17 cellular contexts compared by ENCODE assay signal in genomic region chr6:33237731-33238130, GRCh38.
DNase-seq lines count a peak whose midpoint lies in the region; ATAC-seq and TF ChIP-seq lines count a peak whose summit lies in the region.
"Had no signal": no experiment of that assay in that cellular context is flagged by ENCODE, and none has a peak within 500 bp of the region (broad histone marks: within the 10 kb centered on the region; RNA-seq: fewer than 3 reads in every experiment).

No MANE protein-coding gene starts in this region.

- no peaks in the 10 kb centered on the region for H3K36me3 Mint-ChIP-seq in nephron progenitor cell (ENCODE audit: low read depth)
- no peaks in the 10 kb centered on the region for H3K36me3 Mint-ChIP-seq in activated T-cell treated with anti-CD3 and anti-CD28 coated beads, Interleukin-2, amount 50 U/mL, for 24 hours (ENCODE audit: low read depth)

- H3K4me1 Mint-ChIP-seq in nephron progenitor cell = peaks cover 61% of the 10 kb centered on the region
- H3K4me1 Mint-ChIP-seq in activated T-cell treated with anti-CD3 and anti-CD28 coated beads, Interleukin-2, amount 50 U/mL, for 24 hours (ENCODE audit: low read depth) = peaks cover 13% of the 10 kb centered on the region

- H3K27ac Mint-ChIP-seq in nephron progenitor cell = peak overlapping the region; percentile 26
- no peak overlapping the region for H3K27ac Mint-ChIP-seq in activated T-cell treated with anti-CD3 and anti-CD28 coated beads, Interleukin-2, amount 50 U/mL, for 24 hours
- H3K27ac Mint-ChIP-seq: CD4-positive, alpha-beta T cell had no signal

- no peak for TF ChIP-seq CTCF in nephron progenitor cell (IDR thresholded peaks at IDR 0.05)

- DNase-seq in NCI-H2227 (lab: John Stamatoyannopoulos, UW; ENCODE audit: unreplicated experiment) (peak; percentile 36), NCI-H2227 treated with DMSO at 0.1 percent for 48 hours (lab: John Stamatoyannopoulos, UW) (no peak), amniotic epithelial cell (ENCODE audit: low read depth) (peak; percentile 18), nephron progenitor cell (no peak)
- no peak for DNase-seq in activated T-cell treated with anti-CD3 and anti-CD28 coated beads, Interleukin-2, amount 50 U/mL, for 24 hours
- no peak for DNase-seq in activated naive CD4-positive, alpha-beta T cell treated with anti-CD3 and anti-CD28 coated beads, Interleukin-2, amount 50 U/mL, for 16 hours
- DNase-seq: CD4-positive, alpha-beta T cell; Karpas-422; NCI-H1048; NCI-H1694; NCI-H2081; NCI-H2171 treated with DMSO at 0.1 percent for 48 hours; NCI-H446 treated with DMSO at 0.1 percent for 48 hours; NCI-H82; Right ventricle myocardium superior; RPMI8226 had no signal

- ATAC-seq in HG03280 (IDR thresholded peaks at IDR 0.05; ENCODE audit: unreplicated experiment) = no peak

- peaks cover 5% of the 10 kb centered on the region for H3K9me3 Mint-ChIP-seq in nephron progenitor cell
- no peaks in the 10 kb centered on the region for H3K9me3 Mint-ChIP-seq in activated T-cell treated with anti-CD3 and anti-CD28 coated beads, Interleukin-2, amount 50 U/mL, for 24 hours
- H3K9me3 Mint-ChIP-seq: CD4-positive, alpha-beta T cell had no signal

- peak overlapping the region; percentile 38 for H3K4me3 Mint-ChIP-seq in nephron progenitor cell
- H3K4me3 Mint-ChIP-seq in activated T-cell treated with anti-CD3 and anti-CD28 coated beads, Interleukin-2, amount 50 U/mL, for 24 hours = no peak overlapping the region
- H3K4me3 Mint-ChIP-seq: CD4-positive, alpha-beta T cell had no signal

- peaks cover 37% of the 10 kb centered on the region for H3K27me3 Mint-ChIP-seq in nephron progenitor cell (ENCODE audit: low read depth, poor library complexity)
- peaks cover 22% of the 10 kb centered on the region for H3K27me3 Mint-ChIP-seq in activated T-cell treated with anti-CD3 and anti-CD28 coated beads, Interleukin-2, amount 50 U/mL, for 24 hours

Comparison
In these comparisons a context has a peak if more than half of its experiments do, and no peak if none do; other contexts are left out.
1. DNase-seq: peak in NCI-H2227 (single experiment) and amniotic epithelial cell (single experiment); none in NCI-H2227 treated with DMSO at 0.1 percent for 48 hours (single experiment), nephron progenitor cell (single experiment), activated T-cell treated with anti-CD3 and anti-CD28 coated beads, Interleukin-2, amount 50 U/mL, for 24 hours (single experiment) and activated naive CD4-positive, alpha-beta T cell treated with anti-CD3 and anti-CD28 coated beads, Interleukin-2, amount 50 U/mL, for 16 hours (single experiment).